ENCODE assay signal across 25 cellular contexts in the genomic region with DNA sequence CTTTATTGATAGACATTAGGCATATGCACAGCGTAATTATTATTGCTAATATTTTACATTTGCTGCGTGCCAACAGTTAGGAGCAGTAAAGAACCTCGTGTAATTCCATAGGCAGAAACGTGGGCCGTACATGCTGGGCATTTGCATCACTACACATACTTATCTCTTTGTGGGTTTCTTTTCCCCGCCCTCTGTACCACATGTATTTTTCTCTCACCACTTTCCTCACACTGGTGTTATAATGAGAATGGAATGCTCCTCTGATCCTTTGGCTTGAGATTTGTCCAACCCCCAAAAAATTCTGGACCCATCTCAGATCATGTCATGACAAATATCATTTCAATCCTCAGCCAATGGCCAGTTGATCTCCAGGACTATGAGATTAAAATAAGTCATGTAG.
DNase-seq lines count a peak whose midpoint lies in the region; ATAC-seq and TF ChIP-seq lines count a peak whose summit lies in the region.
"Had no signal": no experiment of that assay in that cellular context is flagged by ENCODE, and none has a peak within 500 bp of the region (broad histone marks: within the 10 kb centered on the region; RNA-seq: fewer than 3 reads in every experiment).

No MANE protein-coding gene starts in this region.

- no peaks in the 10 kb centered on the region for H3K27me3 ChIP-seq in gastrocnemius medialis
- H3K27me3 ChIP-seq: BLaER1 had no signal

- in situ Hi-C loops in astrocyte of the cerebellum (cut with HindIII; ENCODE audit: low sequenced_read_pairs): no loop called here
- in situ Hi-C loops in gastrocnemius medialis (cut with MboI; ENCODE audit: low sequenced_read_pairs in 4 of 4): no loop called here

- H3K4me3 ChIP-seq in astrocyte of the cerebellum (ENCODE audit: low read depth, low read length) (no peak overlapping the region), gastrocnemius medialis (no peak overlapping the region)
- H3K4me3 ChIP-seq: BLaER1, GM23248 had no signal

- no peak for TF ChIP-seq CTCF in astrocyte of the cerebellum (IDR thresholded peaks at IDR 0.05; ENCODE audit: low read depth, low read length, missing control alignments)
- TF ChIP-seq CTCF in gastrocnemius medialis (IDR thresholded peaks at IDR 0.05 in 4 of 5, conservative IDR thresholded peaks at IDR 0.05 in 1 of 5): no peak

- no peaks in the 10 kb centered on the region for H3K4me1 ChIP-seq in gastrocnemius medialis
- H3K4me1 ChIP-seq: BLaER1 had no signal

- H3K27ac ChIP-seq in gastrocnemius medialis: no peak overlapping the region
- H3K27ac ChIP-seq: BLaER1, GM23248, KMS-11 had no signal

- no peak for ATAC-seq in gastrocnemius medialis
- ATAC-seq: SK-N-SH treated with all-trans-retinoic acid at 6 μM for 48 hours had no signal

- no peaks in the 10 kb centered on the region for H3K9me3 ChIP-seq in gastrocnemius medialis
- H3K9me3 ChIP-seq: BLaER1 had no signal

- H3K36me3 ChIP-seq in gastrocnemius medialis: no peaks in the 10 kb centered on the region
- H3K36me3 ChIP-seq: BLaER1 had no signal

- TF ChIP-seq POLR2A in gastrocnemius medialis (IDR thresholded peaks at IDR 0.05): no peak

- DNase-seq in Daoy (ENCODE audit: low read depth) (peak; percentile 86), LHCN-M2 (ENCODE audit: low read depth) (peak; percentile 1), astrocyte of the cerebellum (ENCODE audit: low read depth) (peak; percentile 2), myocyte (ENCODE audit: low read depth) (peak; percentile 26), occipital lobe (lab: John Stamatoyannopoulos, UW) (no peak), gastrocnemius medialis (no peak)
- no peak for DNase-seq in activated effector memory CD4-positive, alpha-beta T cell treated with Interleukin-2 at 50 U/mL for 16 hours
- DNase-seq: CD4-positive, CD25-positive, alpha-beta regulatory T cell; DMS153; DND-41; GM23248; H9; HFFc6; IMR-90; MV-4-11; NCI-H1105; NCI-H1436 treated with DMSO at 0.1 percent for 48 hours; NCI-H187 treated with DMSO at 0.1 percent for 48 hours; NCI-H2107; NCI-H446; NCI-H524 treated with DMSO at 0.1 percent for 48 hours; NCI-H774 had no signal

- intact Hi-C loops in gastrocnemius medialis (cut with DNase I; ENCODE audit: low total_unique reads): no loop called here

Comparison
In these comparisons a context has a peak if more than half of its experiments do, and no peak if none do; other contexts are left out.
1. DNase-seq: peak in Daoy (single experiment), LHCN-M2 (single experiment), astrocyte of the cerebellum (single experiment) and myocyte (single experiment); none in activated effector memory CD4-positive, alpha-beta T cell treated with Interleukin-2 at 50 U/mL for 16 hours (single experiment), occipital lobe (single experiment) and gastrocnemius medialis (0 of 2).